In genomic region chrX:26008042-26008441, GRCh38 we compare ENCODE assay signal across 36 cellular contexts.
"Had no signal": no experiment of that assay in that cellular context is flagged by ENCODE, and none has a peak within 500 bp of the region (broad histone marks: within the 10 kb centered on the region; RNA-seq: fewer than 3 reads in every experiment).

No MANE protein-coding gene starts in this region.

- H3K4me3 ChIP-seq: MG63 had no signal

- H3K9me3 ChIP-seq: MG63 had no signal

- DNase-seq: Kasumi-1, MG63, MM.1S, MV-4-11, NCI-H1048, NCI-H1092, NCI-H1092 treated with DMSO at 0.1 percent for 48 hours, NCI-H1105, NCI-H1105 treated with DMSO at 0.1 percent for 48 hours, NCI-H1417, NCI-H1417 treated with DMSO at 0.1 percent for 48 hours, NCI-H1436, NCI-H1436 treated with DMSO at 0.1 percent for 48 hours, NCI-H146, NCI-H1694, NCI-H1694 treated with DMSO at 0.1 percent for 48 hours, NCI-H187, NCI-H187 treated with DMSO at 0.1 percent for 48 hours, NCI-H1930, NCI-H2029, NCI-H2029 treated with DMSO at 0.1 percent for 48 hours, NCI-H2081, NCI-H2081 treated with DMSO at 0.1 percent for 48 hours, NCI-H2107, NCI-H2171, NCI-H2171 treated with DMSO at 0.1 percent for 48 hours, NCI-H2227 treated with DMSO at 0.1 percent for 48 hours, NCI-H226, NCI-H345, NCI-H446, NCI-H446 treated with DMSO at 0.1 percent for 48 hours, NCI-H510A, NCI-H510A treated with DMSO at 0.1 percent for 48 hours, NCI-H524, NCI-H524 treated with DMSO at 0.1 percent for 48 hours, NCI-H526 had no signal

- H3K36me3 ChIP-seq: MG63 had no signal

- H3K27me3 ChIP-seq: MG63 had no signal
